23 cellular contexts compared by ENCODE assay signal in the genomic region with DNA sequence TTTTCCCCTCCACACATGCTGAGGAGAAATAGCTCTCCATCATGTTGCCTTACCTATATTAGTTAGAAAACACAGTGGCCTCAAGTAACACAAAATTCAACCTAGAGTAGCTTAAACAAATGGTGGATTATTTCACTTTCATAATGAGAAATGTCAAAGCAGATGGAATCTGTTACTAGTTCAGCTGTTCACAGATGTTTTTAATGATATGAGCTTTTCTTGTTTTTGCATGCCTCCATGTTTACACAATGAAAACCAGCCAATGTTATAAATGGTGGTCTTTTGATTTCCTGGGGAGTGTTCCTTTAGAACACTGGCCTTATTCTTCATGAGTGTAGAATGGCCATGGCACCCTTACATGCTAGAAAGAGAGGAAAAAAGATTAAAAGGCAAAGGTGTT.
"Had no signal": no experiment of that assay in that cellular context is flagged by ENCODE, and none has a peak within 500 bp of the region (broad histone marks: within the 10 kb centered on the region; RNA-seq: fewer than 3 reads in every experiment).

No MANE protein-coding gene starts in this region.

- H3K4me1 ChIP-seq: lower lobe of right lung, pancreas, right lobe of liver, tibial nerve, upper lobe of right lung, uterus had no signal

- H3K27me3 ChIP-seq: neutrophil, pancreas, right lobe of liver, tibial nerve, upper lobe of right lung, uterus had no signal

- H3K36me3 ChIP-seq: lower lobe of right lung, neutrophil, pancreas, right lobe of liver, thoracic aorta, tibial nerve, upper lobe of right lung, uterus had no signal

- H3K9me3 ChIP-seq: lower lobe of right lung, neutrophil, pancreas, right lobe of liver, thoracic aorta, tibial nerve, upper lobe of right lung, uterus had no signal

- H3K27ac ChIP-seq: coronary artery, lower lobe of right lung, neutrophil, pancreas, right lobe of liver, thoracic aorta, tibial nerve, upper lobe of right lung, uterus had no signal

- DNase-seq: dermis blood vessel endothelial cell; effector memory CD4-positive, alpha-beta T cell; hypothalamus; immature natural killer cell; islet precursor cell; kidney glomerular epithelial cell; left colon; left ventricle myocardium superior; lower lobe of right lung; naive thymus-derived CD8-positive, alpha-beta T cell; pancreas; retina; right lobe of liver; small intestine; stimulated activated CD4-positive, alpha-beta T cell treated with anti-CD3 and anti-CD28 coated beads, Interleukin-15, amount 100 ng/mL, for 24 hours; stimulated activated CD4-positive, alpha-beta T cell treated with anti-CD3 and anti-CD28 coated beads, Interleukin-2, amount 100 ng/mL, for 48 hours; stimulated activated naive B cell treated with anti-CD40 and anti-IgM and Interleukin-4, amounts not matched to agents 10 μg/mL and 1 μg/mL and 100 μg/mL, for 72 hours; upper lobe of right lung; uterus had no signal

- H3K4me3 ChIP-seq: coronary artery, lower lobe of right lung, pancreas, right lobe of liver, thoracic aorta, tibial nerve, upper lobe of right lung, uterus had no signal
